Comparison of ENCODE assay signal across 12 cellular contexts in genomic region chr6:142374965-142375733, GRCh38.
DNase-seq lines count a peak whose midpoint lies in the region; ATAC-seq, FAIRE-seq and TF ChIP-seq lines count a peak whose summit lies in the region.
"Had no signal": no experiment of that assay in that cellular context is flagged by ENCODE, and none has a peak within 500 bp of the region (broad histone marks: within the 10 kb centered on the region; RNA-seq: fewer than 3 reads in every experiment).

No MANE protein-coding gene starts in this region.

- CTCF ChIA-PET in Calu3 (lab: Charles Lee) (interaction anchor here (0.8 to 1.4 kb wide), 3 partner anchors 73 to 143 kb away, joined by 3 read pairs; no protein-coding TSS in a partner anchor), endothelial cell of umbilical vein (lab: Charles Lee) (interaction anchor here (0.8 to 2.2 kb wide), 10 partner anchors 8 to 219 kb away, joined by 3 to 8 read pairs (median 5); no protein-coding TSS in a partner anchor)
- CTCF ChIA-PET in CD8-positive, alpha-beta T cell (lab: Charles Lee) = no interaction called here

- H3K36me3 Mint-ChIP-seq in Calu3 (ENCODE audit: insufficient read depth, unreplicated experiment) (peaks cover 18% of the 10 kb centered on the region), nephron (ENCODE audit: low read depth) (no peaks in the 10 kb centered on the region)
- no peaks in the 10 kb centered on the region for H3K36me3 Mint-ChIP-seq in activated T-cell treated with anti-CD3 and anti-CD28 coated beads, Interleukin-2, amount 50 U/mL, for 24 hours (ENCODE audit: low read depth)
- H3K36me3 Mint-ChIP-seq in CD8-positive, alpha-beta T cell = no peaks in the 10 kb centered on the region
- H3K36me3 Mint-ChIP-seq: brain had no signal

- no peak for ATAC-seq in CD8-positive, alpha-beta T cell
- no peak for ATAC-seq in GM21723 (IDR thresholded peaks at IDR 0.05; ENCODE audit: unreplicated experiment)

- TF ChIP-seq CTCF in Calu3 (IDR thresholded peaks at IDR 0.05; ENCODE audit: unreplicated experiment) (no peak), endothelial cell of umbilical vein (IDR thresholded peaks at IDR 0.05; ENCODE audit: extremely low read depth in 1 of 2, insufficient read depth in 1 of 2, low read depth in 1 of 2, low read length in 2 of 2) (no peak), nephron (IDR thresholded peaks at IDR 0.05; ENCODE audit: unreplicated experiment in 3 of 3) (no peak)
- no peak for TF ChIP-seq CTCF in CD8-positive, alpha-beta T cell (IDR thresholded peaks at IDR 0.05)

- peak overlapping the region; percentile 77 for H3K9ac ChIP-seq in endothelial cell of umbilical vein (replicated peaks; ENCODE audit: extremely low read depth, insufficient read depth, low read length)

- H3K9me3 Mint-ChIP-seq in Calu3 (ENCODE audit: low read depth, unreplicated experiment) (no peaks in the 10 kb centered on the region), nephron (no peaks in the 10 kb centered on the region)
- H3K9me3 Mint-ChIP-seq in activated T-cell treated with anti-CD3 and anti-CD28 coated beads, Interleukin-2, amount 50 U/mL, for 24 hours = no peaks in the 10 kb centered on the region
- no peaks in the 10 kb centered on the region for H3K9me3 Mint-ChIP-seq in CD8-positive, alpha-beta T cell
- H3K9me3 Mint-ChIP-seq: activated CD4-positive, alpha-beta T cell treated with anti-CD3 and anti-CD28 coated beads, Interleukin-2, amount 10 ng/mL, durations not matched to agents 24 days and 14 days; brain had no signal

- H3K27ac Mint-ChIP-seq in Calu3 (ENCODE audit: unreplicated experiment) = peak overlapping the region; percentile 79
- H3K27ac Mint-ChIP-seq in nephron = peak overlapping the region; percentile 82 to 89 (median 84)
- no peak overlapping the region for H3K27ac Mint-ChIP-seq in activated T-cell treated with anti-CD3 and anti-CD28 coated beads, Interleukin-2, amount 50 U/mL, for 24 hours
- H3K27ac Mint-ChIP-seq in CD8-positive, alpha-beta T cell = no peak overlapping the region
- H3K27ac Mint-ChIP-seq: activated CD4-positive, alpha-beta T cell treated with anti-CD3 and anti-CD28 coated beads, Interleukin-2, amount 10 ng/mL, durations not matched to agents 24 days and 14 days had no signal

- no peak overlapping the region for H3K4me3 Mint-ChIP-seq in Calu3 (ENCODE audit: low read depth, unreplicated experiment)
- H3K4me3 Mint-ChIP-seq in nephron = peak overlapping the region in 1 of 3 experiments; percentile 8
- H3K4me3 Mint-ChIP-seq in activated T-cell treated with anti-CD3 and anti-CD28 coated beads, Interleukin-2, amount 50 U/mL, for 24 hours = no peak overlapping the region
- no peak overlapping the region for H3K4me3 Mint-ChIP-seq in CD8-positive, alpha-beta T cell
- H3K4me3 Mint-ChIP-seq: activated CD4-positive, alpha-beta T cell treated with anti-CD3 and anti-CD28 coated beads, Interleukin-2, amount 10 ng/mL, durations not matched to agents 24 days and 14 days; brain had no signal

- H2AFZ ChIP-seq in endothelial cell of umbilical vein (ENCODE audit: low read depth, low read length) = no peak overlapping the region

- H3K79me2 ChIP-seq in endothelial cell of umbilical vein (ENCODE audit: control insufficient read depth, insufficient read depth, low read length) = peaks cover 38% of the 10 kb centered on the region

- no peak overlapping the region for H3K4me3 ChIP-seq in endothelial cell of umbilical vein (replicated peaks in 1 of 3; ENCODE audit: insufficient read depth in 1 of 3, low read depth in 1 of 3, low read length in 3 of 3)
- no peak overlapping the region for H3K4me3 ChIP-seq in CD8-positive, alpha-beta T cell (ENCODE audit: low read depth, low read length)
- H3K4me3 ChIP-seq: uterus had no signal

- H3K4me2 ChIP-seq in endothelial cell of umbilical vein (ENCODE audit: insufficient read depth, low read length) = peak overlapping the region; percentile 74

- no peaks in the 10 kb centered on the region for H4K20me1 ChIP-seq in endothelial cell of umbilical vein (replicated peaks; ENCODE audit: control insufficient read depth, extremely low read depth, insufficient read depth, low read length)

- dilution Hi-C loops in endothelial cell of umbilical vein (cut with MboI; ENCODE audit: extremely low pct_ligation_motif_present, low sequenced_read_pairs) = no loop called here

- POLR2A ChIA-PET in endothelial cell of umbilical vein (lab: Charles Lee) = interaction anchor here (0.5 to 2.0 kb wide), 4 partner anchors 21 to 74 kb away, joined by 3 to 8 read pairs (median 4); no protein-coding TSS in a partner anchor
- POLR2A ChIA-PET in CD8-positive, alpha-beta T cell (lab: Charles Lee) = no interaction called here

- H3K4me1 Mint-ChIP-seq in Calu3 (ENCODE audit: low read depth, unreplicated experiment) = peaks cover 57% of the 10 kb centered on the region
- H3K4me1 Mint-ChIP-seq in nephron = peaks cover 33% of the 10 kb centered on the region
- no peaks in the 10 kb centered on the region for H3K4me1 Mint-ChIP-seq in activated T-cell treated with anti-CD3 and anti-CD28 coated beads, Interleukin-2, amount 50 U/mL, for 24 hours (ENCODE audit: low read depth)
- H3K4me1 Mint-ChIP-seq in CD8-positive, alpha-beta T cell (ENCODE audit: low read depth) = peaks cover 2% of the 10 kb centered on the region
- H3K4me1 Mint-ChIP-seq: activated CD4-positive, alpha-beta T cell treated with anti-CD3 and anti-CD28 coated beads, Interleukin-2, amount 10 ng/mL, durations not matched to agents 24 days and 14 days had no signal

- no peaks in the 10 kb centered on the region for H3K9me3 ChIP-seq in endothelial cell of umbilical vein (replicated peaks; ENCODE audit: control insufficient read depth, insufficient read depth, low read length)
- H3K9me3 ChIP-seq in CD8-positive, alpha-beta T cell (ENCODE audit: low read length) = no peaks in the 10 kb centered on the region
- H3K9me3 ChIP-seq: uterus had no signal

- peak; percentile 66 for FAIRE-seq in endothelial cell of umbilical vein (lab: Jason Lieb, UNC)

- H3K27me3 Mint-ChIP-seq in Calu3 (ENCODE audit: unreplicated experiment) = no peaks in the 10 kb centered on the region
- no peaks in the 10 kb centered on the region for H3K27me3 Mint-ChIP-seq in nephron (ENCODE audit: low read depth)
- peaks cover 11% of the 10 kb centered on the region for H3K27me3 Mint-ChIP-seq in activated T-cell treated with anti-CD3 and anti-CD28 coated beads, Interleukin-2, amount 50 U/mL, for 24 hours
- H3K27me3 Mint-ChIP-seq in CD8-positive, alpha-beta T cell (ENCODE audit: low read depth) = peaks cover 3% of the 10 kb centered on the region
- H3K27me3 Mint-ChIP-seq: brain had no signal

- no peaks in the 10 kb centered on the region for H3K27me3 ChIP-seq in endothelial cell of umbilical vein (ENCODE audit: control insufficient read depth in 2 of 2, insufficient read depth in 2 of 2, low read length in 2 of 2)
- no peaks in the 10 kb centered on the region for H3K27me3 ChIP-seq in CD8-positive, alpha-beta T cell (ENCODE audit: insufficient read depth, low read length)
- H3K27me3 ChIP-seq: uterus had no signal

- peak; percentile 61 for TF ChIP-seq POLR2A in endothelial cell of umbilical vein (IDR thresholded peaks at IDR 0.05; ENCODE audit: low read depth, low read length)

- DNase-seq in Calu3 (peak; percentile 24), M059J (ENCODE audit: low read depth) (peak; percentile 97), endothelial cell of umbilical vein (ENCODE audit: low read depth, low spot score) (peak; percentile 97), posterior vena cava (ENCODE audit: low spot score) (no peak)
- no peak for DNase-seq in activated T-cell treated with anti-CD3 and anti-CD28 coated beads, Interleukin-2, amount 50 U/mL, for 24 hours
- DNase-seq in CD8-positive, alpha-beta T cell = no peak
- DNase-seq: activated CD4-positive, alpha-beta T cell treated with anti-CD3 and anti-CD28 coated beads, Interleukin-2, amount 10 ng/mL, durations not matched to agents 24 days and 14 days; GF-D8; uterus had no signal

- intact Hi-C loops in Calu3 (cut with micrococcal nuclease; ENCODE audit: unreplicated experiment) = loop anchor here (2.0 kb wide), 1 partner anchor 70 kb away; no protein-coding TSS in a partner anchor
- intact Hi-C loops in endothelial cell of umbilical vein (cut with micrococcal nuclease) = loop anchor here (1.0 to 2.0 kb wide), 6 partner anchors 14 to 74 kb away; no protein-coding TSS in a partner anchor
- intact Hi-C loops in CD8-positive, alpha-beta T cell (cut with DNase I, micrococcal nuclease) = no loop called here
- intact Hi-C loops in posterior vena cava (cut with DNase I) = no loop called here

- H3K9me1 ChIP-seq in endothelial cell of umbilical vein (replicated peaks; ENCODE audit: control insufficient read depth, extremely low read depth, insufficient read depth, low read length) = no peaks in the 10 kb centered on the region

- peaks cover 76% of the 10 kb centered on the region for H3K4me1 ChIP-seq in endothelial cell of umbilical vein (ENCODE audit: control insufficient read depth, extremely low read depth, insufficient read depth, low read length)
- H3K4me1 ChIP-seq in CD8-positive, alpha-beta T cell (ENCODE audit: insufficient read depth, low read length) = no peaks in the 10 kb centered on the region
- H3K4me1 ChIP-seq: uterus had no signal

- peak overlapping the region; percentile 85 for H3K27ac ChIP-seq in endothelial cell of umbilical vein (ENCODE audit: insufficient read depth, low read depth, low read length)
- no peak overlapping the region for H3K27ac ChIP-seq in CD8-positive, alpha-beta T cell (ENCODE audit: low read depth, low read length)
- H3K27ac ChIP-seq: uterus had no signal

- peaks cover 0 to under 1% of the 10 kb centered on the region in 2 experiments for H3K36me3 ChIP-seq in endothelial cell of umbilical vein (ENCODE audit: control insufficient read depth in 2 of 2, extremely low read depth in 1 of 2, insufficient read depth in 2 of 2, low read length in 2 of 2)
- H3K36me3 ChIP-seq in CD8-positive, alpha-beta T cell (ENCODE audit: insufficient read depth, low read length) = no peaks in the 10 kb centered on the region
- H3K36me3 ChIP-seq: uterus had no signal

- BruUV-seq in Calu3 (replicated peaks; lab: Mats Ljungman, UMichigan) (no TSS peak), endothelial cell of umbilical vein (replicated peaks; lab: Mats Ljungman, UMichigan) (TSS peak; percentile 42)

TF ChIP-seq in endothelial cell of umbilical vein, 7 proteins besides CTCF, POLR2A, EP300 and RAD21:
- TF ChIP-seq JUN (IDR thresholded peaks at IDR 0.05; ENCODE audit: borderline replicate concordance, insufficient read depth, insufficient read length, low read depth) (peak; percentile 93), POLR2AphosphoS5 (IDR thresholded peaks at IDR 0.05; ENCODE audit: insufficient read depth, low read depth, low read length) (peak; percentile 86), GATA2 (IDR thresholded peaks at IDR 0.05; ENCODE audit: insufficient read depth, insufficient read length, low read depth, low read length) (peak; percentile 98), EZH2 (IDR thresholded peaks at IDR 0.05; ENCODE audit: borderline replicate concordance, low read depth, low read length, severe bottlenecking) (no peak), FOS (IDR thresholded peaks at IDR 0.05; ENCODE audit: borderline replicate concordance, insufficient read depth, low read length) (peak; percentile 82)

Comparison
In these comparisons a context has a peak if more than half of its experiments do, and no peak if none do; other contexts are left out.
1. DNase-seq: peak in Calu3 (single experiment), M059J (single experiment) and endothelial cell of umbilical vein (single experiment); none in activated T-cell treated with anti-CD3 and anti-CD28 coated beads, Interleukin-2, amount 50 U/mL, for 24 hours (single experiment), CD8-positive, alpha-beta T cell (0 of 7) and posterior vena cava (single experiment).
2. H3K27ac Mint-ChIP-seq: peak in Calu3 (single experiment) and nephron (3 of 3); none in activated T-cell treated with anti-CD3 and anti-CD28 coated beads, Interleukin-2, amount 50 U/mL, for 24 hours (single experiment) and CD8-positive, alpha-beta T cell (single experiment).
3. intact Hi-C loops: an anchor here in Calu3 (2.0 kb wide) and endothelial cell of umbilical vein (1.0 to 2.0 kb wide); none called in CD8-positive, alpha-beta T cell and posterior vena cava.